In genomic region chrX:8154011-8154410, GRCh38 we compare ENCODE assay signal across 8 cellular contexts. TPM values are rescaled to one million over a fixed set of nuclear protein-coding genes. Genes with fewer than 3 reads are reported as not detected.
"Had no signal": no experiment of that assay in that cellular context is flagged by ENCODE, and none has a peak within 500 bp of the region (broad histone marks: within the 10 kb centered on the region; RNA-seq: fewer than 3 reads in every experiment).

No MANE protein-coding gene starts in this region.

RNA-seq across cellular contexts. Expression of gene VCX2, which starts 17.1 kb away (rescaled TPM):
- total RNA-seq: OCI-LY7, Peyer's patch, Right ventricle myocardium inferior, Right ventricle myocardium superior, RPMI7951, SJCRH30, SJSA1, SK-MEL-5 had no signal
